1 cellular context compared by ENCODE assay signal in genomic region chr11:73028621-73029020, GRCh38.
TF ChIP-seq lines count a peak whose summit lies in the region.

No MANE protein-coding gene starts in this region.

TF ChIP-seq in GM12878, 131 proteins besides CTCF, POLR2A, EP300 and RAD21:
- no peak for TF ChIP-seq ZNF217 (IDR thresholded peaks at IDR 0.05)
- no peak for TF ChIP-seq YBX1 (IDR thresholded peaks at IDR 0.05)
- TF ChIP-seq SPI1 (IDR thresholded peaks at IDR 0.05; ENCODE audit: borderline replicate concordance, insufficient read depth, low read depth, low read length): peak; percentile 45; the same call in 1 of the 2 replicates
- TF ChIP-seq POLR2AphosphoS2 (IDR thresholded peaks at IDR 0.05; ENCODE audit: low read depth, low read length): no peak
